Comparison of ENCODE assay signal across 2 cellular contexts in the genomic region with DNA sequence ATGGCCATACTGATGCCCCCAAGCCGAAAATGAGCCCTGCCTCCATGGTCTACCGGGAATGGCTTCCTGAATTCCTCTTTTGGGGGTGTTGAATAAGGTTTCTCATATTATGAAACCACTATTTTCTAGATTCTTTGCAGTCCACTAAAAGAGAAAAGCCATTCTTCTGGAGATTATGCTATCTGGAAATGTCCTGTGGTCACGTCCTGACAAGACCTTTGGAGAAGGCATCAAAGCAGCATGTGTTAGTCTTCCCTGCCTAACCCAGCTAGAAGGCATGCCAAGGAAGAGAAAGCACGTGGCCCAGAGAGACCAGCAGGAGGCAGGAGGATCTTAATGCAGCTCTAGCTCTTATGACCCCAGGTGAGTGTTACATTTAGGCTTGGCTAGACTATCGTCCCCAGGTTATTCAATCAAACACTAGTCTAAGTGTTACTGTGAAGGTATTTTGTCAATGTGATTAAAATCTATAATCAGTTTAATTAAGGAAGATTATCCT.
TF ChIP-seq lines count a peak whose summit lies in the region.

No MANE protein-coding gene starts in this region.

TF ChIP-seq in GM23338, 12 proteins besides CTCF, POLR2A, EP300 and RAD21 (continued from another document):
- TF ChIP-seq, protein P1, sequence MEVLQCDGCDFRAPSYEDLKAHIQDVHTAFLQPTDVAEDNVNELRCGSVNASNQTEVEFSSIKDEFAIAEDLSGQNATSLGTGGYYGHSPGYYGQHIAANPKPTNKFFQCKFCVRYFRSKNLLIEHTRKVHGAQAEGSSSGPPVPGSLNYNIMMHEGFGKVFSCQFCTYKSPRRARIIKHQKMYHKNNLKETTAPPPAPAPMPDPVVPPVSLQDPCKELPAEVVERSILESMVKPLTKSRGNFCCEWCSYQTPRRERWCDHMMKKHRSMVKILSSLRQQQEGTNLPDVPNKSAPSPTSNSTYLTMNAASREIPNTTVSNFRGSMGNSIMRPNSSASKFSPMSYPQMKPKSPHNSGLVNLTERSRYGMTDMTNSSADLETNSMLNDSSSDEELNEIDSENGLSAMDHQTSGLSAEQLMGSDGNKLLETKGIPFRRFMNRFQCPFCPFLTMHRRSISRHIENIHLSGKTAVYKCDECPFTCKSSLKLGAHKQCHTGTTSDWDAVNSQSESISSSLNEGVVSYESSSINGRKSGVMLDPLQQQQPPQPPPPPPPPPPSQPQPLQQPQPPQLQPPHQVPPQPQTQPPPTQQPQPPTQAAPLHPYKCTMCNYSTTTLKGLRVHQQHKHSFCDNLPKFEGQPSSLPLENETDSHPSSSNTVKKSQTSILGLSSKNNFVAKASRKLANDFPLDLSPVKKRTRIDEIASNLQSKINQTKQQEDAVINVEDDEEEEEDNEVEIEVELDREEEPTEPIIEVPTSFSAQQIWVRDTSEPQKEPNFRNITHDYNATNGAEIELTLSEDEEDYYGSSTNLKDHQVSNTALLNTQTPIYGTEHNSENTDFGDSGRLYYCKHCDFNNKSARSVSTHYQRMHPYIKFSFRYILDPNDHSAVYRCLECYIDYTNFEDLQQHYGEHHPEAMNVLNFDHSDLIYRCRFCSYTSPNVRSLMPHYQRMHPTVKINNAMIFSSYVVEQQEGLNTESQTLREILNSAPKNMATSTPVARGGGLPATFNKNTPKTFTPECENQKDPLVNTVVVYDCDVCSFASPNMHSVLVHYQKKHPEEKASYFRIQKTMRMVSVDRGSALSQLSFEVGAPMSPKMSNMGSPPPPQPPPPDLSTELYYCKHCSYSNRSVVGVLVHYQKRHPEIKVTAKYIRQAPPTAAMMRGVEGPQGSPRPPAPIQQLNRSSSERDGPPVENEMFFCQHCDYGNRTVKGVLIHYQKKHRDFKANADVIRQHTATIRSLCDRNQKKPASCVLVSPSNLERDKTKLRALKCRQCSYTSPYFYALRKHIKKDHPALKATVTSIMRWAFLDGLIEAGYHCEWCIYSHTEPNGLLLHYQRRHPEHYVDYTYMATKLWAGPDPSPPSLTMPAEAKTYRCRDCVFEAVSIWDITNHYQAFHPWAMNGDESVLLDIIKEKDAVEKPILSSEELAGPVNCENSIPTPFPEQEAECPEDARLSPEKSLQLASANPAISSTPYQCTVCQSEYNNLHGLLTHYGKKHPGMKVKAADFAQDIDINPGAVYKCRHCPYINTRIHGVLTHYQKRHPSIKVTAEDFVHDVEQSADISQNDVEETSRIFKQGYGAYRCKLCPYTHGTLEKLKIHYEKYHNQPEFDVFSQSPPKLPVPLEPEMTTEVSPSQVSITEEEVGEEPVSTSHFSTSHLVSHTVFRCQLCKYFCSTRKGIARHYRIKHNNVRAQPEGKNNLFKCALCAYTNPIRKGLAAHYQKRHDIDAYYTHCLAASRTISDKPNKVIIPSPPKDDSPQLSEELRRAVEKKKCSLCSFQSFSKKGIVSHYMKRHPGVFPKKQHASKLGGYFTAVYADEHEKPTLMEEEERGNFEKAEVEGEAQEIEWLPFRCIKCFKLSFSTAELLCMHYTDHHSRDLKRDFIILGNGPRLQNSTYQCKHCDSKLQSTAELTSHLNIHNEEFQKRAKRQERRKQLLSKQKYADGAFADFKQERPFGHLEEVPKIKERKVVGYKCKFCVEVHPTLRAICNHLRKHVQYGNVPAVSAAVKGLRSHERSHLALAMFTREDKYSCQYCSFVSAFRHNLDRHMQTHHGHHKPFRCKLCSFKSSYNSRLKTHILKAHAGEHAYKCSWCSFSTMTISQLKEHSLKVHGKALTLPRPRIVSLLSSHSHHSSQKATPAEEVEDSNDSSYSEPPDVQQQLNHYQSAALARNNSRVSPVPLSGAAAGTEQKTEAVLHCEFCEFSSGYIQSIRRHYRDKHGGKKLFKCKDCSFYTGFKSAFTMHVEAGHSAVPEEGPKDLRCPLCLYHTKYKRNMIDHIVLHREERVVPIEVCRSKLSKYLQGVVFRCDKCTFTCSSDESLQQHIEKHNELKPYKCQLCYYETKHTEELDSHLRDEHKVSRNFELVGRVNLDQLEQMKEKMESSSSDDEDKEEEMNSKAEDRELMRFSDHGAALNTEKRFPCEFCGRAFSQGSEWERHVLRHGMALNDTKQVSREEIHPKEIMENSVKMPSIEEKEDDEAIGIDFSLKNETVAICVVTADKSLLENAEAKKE (CRISPR knock-in tag; IDR thresholded peaks at IDR 0.05): no peak
- TF ChIP-seq, protein P2, sequence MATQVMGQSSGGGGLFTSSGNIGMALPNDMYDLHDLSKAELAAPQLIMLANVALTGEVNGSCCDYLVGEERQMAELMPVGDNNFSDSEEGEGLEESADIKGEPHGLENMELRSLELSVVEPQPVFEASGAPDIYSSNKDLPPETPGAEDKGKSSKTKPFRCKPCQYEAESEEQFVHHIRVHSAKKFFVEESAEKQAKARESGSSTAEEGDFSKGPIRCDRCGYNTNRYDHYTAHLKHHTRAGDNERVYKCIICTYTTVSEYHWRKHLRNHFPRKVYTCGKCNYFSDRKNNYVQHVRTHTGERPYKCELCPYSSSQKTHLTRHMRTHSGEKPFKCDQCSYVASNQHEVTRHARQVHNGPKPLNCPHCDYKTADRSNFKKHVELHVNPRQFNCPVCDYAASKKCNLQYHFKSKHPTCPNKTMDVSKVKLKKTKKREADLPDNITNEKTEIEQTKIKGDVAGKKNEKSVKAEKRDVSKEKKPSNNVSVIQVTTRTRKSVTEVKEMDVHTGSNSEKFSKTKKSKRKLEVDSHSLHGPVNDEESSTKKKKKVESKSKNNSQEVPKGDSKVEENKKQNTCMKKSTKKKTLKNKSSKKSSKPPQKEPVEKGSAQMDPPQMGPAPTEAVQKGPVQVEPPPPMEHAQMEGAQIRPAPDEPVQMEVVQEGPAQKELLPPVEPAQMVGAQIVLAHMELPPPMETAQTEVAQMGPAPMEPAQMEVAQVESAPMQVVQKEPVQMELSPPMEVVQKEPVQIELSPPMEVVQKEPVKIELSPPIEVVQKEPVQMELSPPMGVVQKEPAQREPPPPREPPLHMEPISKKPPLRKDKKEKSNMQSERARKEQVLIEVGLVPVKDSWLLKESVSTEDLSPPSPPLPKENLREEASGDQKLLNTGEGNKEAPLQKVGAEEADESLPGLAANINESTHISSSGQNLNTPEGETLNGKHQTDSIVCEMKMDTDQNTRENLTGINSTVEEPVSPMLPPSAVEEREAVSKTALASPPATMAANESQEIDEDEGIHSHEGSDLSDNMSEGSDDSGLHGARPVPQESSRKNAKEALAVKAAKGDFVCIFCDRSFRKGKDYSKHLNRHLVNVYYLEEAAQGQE (IDR thresholded peaks at IDR 0.05; ENCODE audit: unreplicated experiment): no peak
- no peak for TF ChIP-seq POLR2AphosphoS5 (IDR thresholded peaks at IDR 0.05; ENCODE audit: low read depth)
- no peak for TF ChIP-seq ZNF331 (CRISPR knock-in tag; IDR thresholded peaks at IDR 0.05; ENCODE audit: low read depth)
- TF ChIP-seq STAT1 (IDR thresholded peaks at IDR 0.05; ENCODE audit: unreplicated experiment): no peak
- TF ChIP-seq EZH2phosphoT487 (IDR thresholded peaks at IDR 0.05; ENCODE audit: unreplicated experiment): no peak
- TF ChIP-seq, protein P3, sequence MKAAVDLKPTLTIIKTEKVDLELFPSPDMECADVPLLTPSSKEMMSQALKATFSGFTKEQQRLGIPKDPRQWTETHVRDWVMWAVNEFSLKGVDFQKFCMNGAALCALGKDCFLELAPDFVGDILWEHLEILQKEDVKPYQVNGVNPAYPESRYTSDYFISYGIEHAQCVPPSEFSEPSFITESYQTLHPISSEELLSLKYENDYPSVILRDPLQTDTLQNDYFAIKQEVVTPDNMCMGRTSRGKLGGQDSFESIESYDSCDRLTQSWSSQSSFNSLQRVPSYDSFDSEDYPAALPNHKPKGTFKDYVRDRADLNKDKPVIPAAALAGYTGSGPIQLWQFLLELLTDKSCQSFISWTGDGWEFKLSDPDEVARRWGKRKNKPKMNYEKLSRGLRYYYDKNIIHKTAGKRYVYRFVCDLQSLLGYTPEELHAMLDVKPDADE (IDR thresholded peaks at IDR 0.05): no peak
- no peak for TF ChIP-seq JUNB (IDR thresholded peaks at IDR 0.05; ENCODE audit: unreplicated experiment)
- TF ChIP-seq EZH2 (IDR thresholded peaks at IDR 0.05; ENCODE audit: low read depth, unreplicated experiment): no peak
- no peak for TF ChIP-seq ZNF114 (CRISPR knock-in tag; IDR thresholded peaks at IDR 0.05)
TF ChIP-seq in GM23338: peak in this region for 0.

TF ChIP-seq in SK-N-SH treated with all-trans-retinoic acid at 6 μM for 48 hours, 23 proteins besides CTCF, POLR2A, EP300 and RAD21 (continued from another document):
- TF ChIP-seq PPARA (CRISPR knock-in tag; IDR thresholded peaks at IDR 0.05; ENCODE audit: borderline replicate concordance): no peak
- TF ChIP-seq ZFP3 (CRISPR knock-in tag; IDR thresholded peaks at IDR 0.05): no peak
- TF ChIP-seq ZNF8 (CRISPR knock-in tag; IDR thresholded peaks at IDR 0.05): no peak
- TF ChIP-seq ARNTL (CRISPR knock-in tag; IDR thresholded peaks at IDR 0.05; ENCODE audit: borderline replicate concordance, low read depth): no peak
- no peak for TF ChIP-seq CSDC2 (CRISPR knock-in tag; IDR thresholded peaks at IDR 0.05)
- TF ChIP-seq ISL1 (CRISPR knock-in tag; IDR thresholded peaks at IDR 0.05): no peak
- TF ChIP-seq ZFP30 (CRISPR knock-in tag; IDR thresholded peaks at IDR 0.05): no peak
- no peak for TF ChIP-seq RARB (CRISPR knock-in tag; IDR thresholded peaks at IDR 0.05)
- TF ChIP-seq, protein P4, sequence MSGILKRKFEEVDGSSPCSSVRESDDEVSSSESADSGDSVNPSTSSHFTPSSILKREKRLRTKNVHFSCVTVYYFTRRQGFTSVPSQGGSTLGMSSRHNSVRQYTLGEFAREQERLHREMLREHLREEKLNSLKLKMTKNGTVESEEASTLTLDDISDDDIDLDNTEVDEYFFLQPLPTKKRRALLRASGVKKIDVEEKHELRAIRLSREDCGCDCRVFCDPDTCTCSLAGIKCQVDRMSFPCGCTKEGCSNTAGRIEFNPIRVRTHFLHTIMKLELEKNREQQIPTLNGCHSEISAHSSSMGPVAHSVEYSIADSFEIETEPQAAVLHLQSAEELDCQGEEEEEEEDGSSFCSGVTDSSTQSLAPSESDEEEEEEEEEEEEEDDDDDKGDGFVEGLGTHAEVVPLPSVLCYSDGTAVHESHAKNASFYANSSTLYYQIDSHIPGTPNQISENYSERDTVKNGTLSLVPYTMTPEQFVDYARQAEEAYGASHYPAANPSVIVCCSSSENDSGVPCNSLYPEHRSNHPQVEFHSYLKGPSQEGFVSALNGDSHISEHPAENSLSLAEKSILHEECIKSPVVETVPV (CRISPR knock-in tag; IDR thresholded peaks at IDR 0.05): no peak
- TF ChIP-seq, protein P5, sequence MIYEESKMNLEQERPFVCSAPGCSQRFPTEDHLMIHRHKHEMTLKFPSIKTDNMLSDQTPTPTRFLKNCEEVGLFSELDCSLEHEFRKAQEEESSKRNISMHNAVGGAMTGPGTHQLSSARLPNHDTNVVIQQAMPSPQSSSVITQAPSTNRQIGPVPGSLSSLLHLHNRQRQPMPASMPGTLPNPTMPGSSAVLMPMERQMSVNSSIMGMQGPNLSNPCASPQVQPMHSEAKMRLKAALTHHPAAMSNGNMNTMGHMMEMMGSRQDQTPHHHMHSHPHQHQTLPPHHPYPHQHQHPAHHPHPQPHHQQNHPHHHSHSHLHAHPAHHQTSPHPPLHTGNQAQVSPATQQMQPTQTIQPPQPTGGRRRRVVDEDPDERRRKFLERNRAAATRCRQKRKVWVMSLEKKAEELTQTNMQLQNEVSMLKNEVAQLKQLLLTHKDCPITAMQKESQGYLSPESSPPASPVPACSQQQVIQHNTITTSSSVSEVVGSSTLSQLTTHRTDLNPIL (CRISPR knock-in tag; IDR thresholded peaks at IDR 0.05; ENCODE audit: low read depth): no peak
- TF ChIP-seq, protein P6, sequence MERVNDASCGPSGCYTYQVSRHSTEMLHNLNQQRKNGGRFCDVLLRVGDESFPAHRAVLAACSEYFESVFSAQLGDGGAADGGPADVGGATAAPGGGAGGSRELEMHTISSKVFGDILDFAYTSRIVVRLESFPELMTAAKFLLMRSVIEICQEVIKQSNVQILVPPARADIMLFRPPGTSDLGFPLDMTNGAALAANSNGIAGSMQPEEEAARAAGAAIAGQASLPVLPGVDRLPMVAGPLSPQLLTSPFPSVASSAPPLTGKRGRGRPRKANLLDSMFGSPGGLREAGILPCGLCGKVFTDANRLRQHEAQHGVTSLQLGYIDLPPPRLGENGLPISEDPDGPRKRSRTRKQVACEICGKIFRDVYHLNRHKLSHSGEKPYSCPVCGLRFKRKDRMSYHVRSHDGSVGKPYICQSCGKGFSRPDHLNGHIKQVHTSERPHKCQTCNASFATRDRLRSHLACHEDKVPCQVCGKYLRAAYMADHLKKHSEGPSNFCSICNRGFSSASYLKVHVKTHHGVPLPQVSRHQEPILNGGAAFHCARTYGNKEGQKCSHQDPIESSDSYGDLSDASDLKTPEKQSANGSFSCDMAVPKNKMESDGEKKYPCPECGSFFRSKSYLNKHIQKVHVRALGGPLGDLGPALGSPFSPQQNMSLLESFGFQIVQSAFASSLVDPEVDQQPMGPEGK (CRISPR knock-in tag; IDR thresholded peaks at IDR 0.05; ENCODE audit: borderline replicate concordance): no peak
- TF ChIP-seq TCF4 (CRISPR knock-in tag; IDR thresholded peaks at IDR 0.05; ENCODE audit: borderline replicate concordance): no peak
